In genomic region chr9:129570450-129571297, GRCh38 we compare ENCODE assay signal across 9 cellular contexts. TPM values are rescaled to one million over a fixed set of nuclear protein-coding genes. Genes with fewer than 3 reads are reported as not detected.
DNase-seq lines count a peak whose midpoint lies in the region; ATAC-seq and TF ChIP-seq lines count a peak whose summit lies in the region.
"Had no signal": no experiment of that assay in that cellular context is flagged by ENCODE, and none has a peak within 500 bp of the region (broad histone marks: within the 10 kb centered on the region; RNA-seq: fewer than 3 reads in every experiment).

No MANE protein-coding gene starts in this region.

- CTCF ChIA-PET in T-cell (lab: Charles Lee): interaction anchor here in 1 of 2 donors (0.6 kb wide), 1 partner anchor 398 kb away, joined by 3 read pairs; no protein-coding TSS in a partner anchor

- H3K4me1 Mint-ChIP-seq in T-cell: peaks cover 8 to 15% (median 13%) of the 10 kb centered on the region in 3 donors

- no peak overlapping the region for H3K4me3 Mint-ChIP-seq in T-cell

- H3K4me1 ChIP-seq in BLaER1: peaks cover 27% of the 10 kb centered on the region
- peaks cover 12 to 34% (median 28%) of the 10 kb centered on the region in 4 donors for H3K4me1 ChIP-seq in transverse colon

- peak overlapping the region; percentile 83 for H3K4me2 ChIP-seq in BLaER1

- H3K27ac ChIP-seq in BLaER1 (no peak overlapping the region), brain microvascular endothelial cell (peak overlapping the region; percentile 68), transverse colon (peak overlapping the region; percentile 69 to 81 (median 76))

- H3K36me3 ChIP-seq in BLaER1 (no peaks in the 10 kb centered on the region), brain microvascular endothelial cell (replicated peaks) (no peaks in the 10 kb centered on the region), transverse colon (no peaks in the 10 kb centered on the region)

- ATAC-seq in left lobe of liver: peak; percentile 4
- no peak for ATAC-seq in T-cell (replicated peaks in 1 of 4)

- H3K9me3 ChIP-seq in BLaER1: no peaks in the 10 kb centered on the region
- no peaks in the 10 kb centered on the region for H3K9me3 ChIP-seq in transverse colon
- H3K9me3 ChIP-seq: mucosa of descending colon had no signal

- H3K36me3 Mint-ChIP-seq in T-cell: no peaks in the 10 kb centered on the region

- DNase-seq in HT-29 (ENCODE audit: low spot score) (peak; percentile 30), brain microvascular endothelial cell (peak; percentile 76), left lobe of liver (ENCODE audit: low spot score) (peak; percentile 75), transverse colon (peak; percentile 42), T-cell (no peak), NCI-H2029 (lab: John Stamatoyannopoulos, UW) (no peak), middle frontal gyrus (ENCODE audit: extremely low spot score, low spot score) (no peak)

- no peak overlapping the region for H3K9ac ChIP-seq in BLaER1

- peak overlapping the region in 1 of 2 donors; percentile 39 for H3K27ac Mint-ChIP-seq in T-cell

- TF ChIP-seq CTCF in brain microvascular endothelial cell (IDR thresholded peaks at IDR 0.05; ENCODE audit: low read depth, low read length, missing control alignments) (no peak), transverse colon (IDR thresholded peaks at IDR 0.05) (no peak)

- H4K20me1 ChIP-seq in BLaER1: no peaks in the 10 kb centered on the region

- POLR2A ChIA-PET in T-cell (lab: Charles Lee): interaction anchor here in 1 of 2 donors (0.7 kb wide), 1 partner anchor 26 kb away, joined by 3 read pairs; no protein-coding TSS in a partner anchor

- H3K27me3 ChIP-seq in BLaER1 (peaks cover 44% of the 10 kb centered on the region), brain microvascular endothelial cell (replicated peaks) (no peaks in the 10 kb centered on the region), transverse colon (peaks cover 23% of the 10 kb centered on the region)

- in situ Hi-C loops in brain microvascular endothelial cell (cut with HindIII; ENCODE audit: low pct_ligation_motif_present, low sequenced_read_pairs) (no loop called here), transverse colon (cut with MboI; ENCODE audit: low pct_ligation_motif_present in 1 of 4, low pct_unique_long_range_greater_than_20kb in 1 of 4, low sequenced_read_pairs in 3 of 4) (no loop called here)

- H3K4me3 ChIP-seq in BLaER1 (no peak overlapping the region), brain microvascular endothelial cell (ENCODE audit: low read depth, low read length) (no peak overlapping the region), transverse colon (no peak overlapping the region)
- H3K4me3 ChIP-seq: mucosa of descending colon had no signal

- 69% methylated on average over 14 of the region's 14 CpGs; no CpG with 5 or more reads in 1 of the 2 donors for WGBS in transverse colon (ENCODE audit: low coverage in 1 of 2), 2 donors

- no peak for TF ChIP-seq EP300 in transverse colon (IDR thresholded peaks at IDR 0.05; ENCODE audit: low read depth)

- TF ChIP-seq POLR2A in transverse colon (IDR thresholded peaks at IDR 0.05): no peak

- H3K9me3 Mint-ChIP-seq in T-cell: no peaks in the 10 kb centered on the region

- peaks cover 28 to 35% of the 10 kb centered on the region in 2 donors for H3K27me3 Mint-ChIP-seq in T-cell

- intact Hi-C loops in transverse colon (cut with DNase I; ENCODE audit: low total_unique reads): no loop called here

RNA-seq across cellular contexts. Expression of gene C9orf50, which starts 50.2 kb away (rescaled TPM):
- total RNA-seq in HT-29 (2014; rRNA removed; shearing (Covaris generic)): not detected in 2 replicates
- total RNA-seq in left lobe of liver (not detected), transverse colon (not detected), T-cell (not detected)
- total RNA-seq: mucosa of descending colon had no signal

RNA-seq across cellular contexts. Expression of gene NTMT1, which starts 55.3 kb away (rescaled TPM):
- total RNA-seq in HT-29 (2014; rRNA removed; shearing (Covaris generic)): 68.7 and 83.8 TPM in 2 replicates
- total RNA-seq in left lobe of liver (19.9 TPM), transverse colon (10 to 100 TPM; 11.3 to 19.1 (median 14.3) TPM), T-cell (10 to 100 TPM; 31.0 to 45.0 (median 40.3) TPM)

Comparison
In these comparisons a context has a peak if more than half of its experiments do, and no peak if none do; other contexts are left out.
1. DNase-seq: peak in HT-29 (single experiment), brain microvascular endothelial cell (single experiment), left lobe of liver (single experiment) and transverse colon (single experiment); none in T-cell (0 of 34), NCI-H2029 (single experiment) and middle frontal gyrus (single experiment).